17 cellular contexts compared by ENCODE assay signal in the genomic region with DNA sequence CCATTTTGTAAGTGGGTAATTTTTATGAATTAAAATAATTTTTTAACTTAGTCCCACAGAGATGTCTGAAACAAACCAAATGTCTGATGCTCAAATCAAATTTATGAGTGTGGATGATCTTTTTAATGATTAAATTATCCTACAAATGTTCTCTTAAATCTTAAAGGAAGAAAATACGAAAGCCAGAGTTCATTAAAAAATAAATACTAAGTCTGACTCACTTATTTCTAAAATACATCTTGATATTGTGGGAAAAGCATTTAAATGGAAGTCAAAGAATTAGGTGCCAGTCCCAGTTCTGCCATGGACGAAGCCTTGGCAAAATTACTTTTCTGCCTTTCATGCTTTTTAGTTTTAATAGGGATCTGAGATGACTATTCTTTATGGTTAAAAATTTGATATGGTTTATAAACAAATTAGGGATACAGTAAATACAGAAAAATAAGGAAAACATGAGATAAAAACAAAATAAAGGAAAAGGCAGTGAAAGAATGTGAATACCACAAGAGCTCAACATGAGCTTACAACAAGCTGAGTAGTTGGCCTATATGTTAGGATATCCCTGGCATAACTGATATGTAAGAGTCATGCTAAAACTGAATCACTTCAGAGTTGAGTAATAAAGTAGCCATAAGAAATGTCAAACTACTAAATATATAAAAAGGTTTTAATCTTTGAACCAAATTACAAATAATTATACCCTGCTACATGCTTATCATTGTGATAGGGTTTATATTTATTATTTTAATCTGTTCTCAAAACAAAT. TPM values are rescaled to one million over a fixed set of nuclear protein-coding genes. Genes with fewer than 3 reads are reported as not detected.
DNase-seq lines count a peak whose midpoint lies in the region; TF ChIP-seq lines count a peak whose summit lies in the region.
"Had no signal": no experiment of that assay in that cellular context is flagged by ENCODE, and none has a peak within 500 bp of the region (broad histone marks: within the 10 kb centered on the region; RNA-seq: fewer than 3 reads in every experiment).

No MANE protein-coding gene starts in this region.

- H3K27ac ChIP-seq in epithelial cell of prostate (no peak overlapping the region), osteoblast (ENCODE audit: low read depth, low read length) (peak overlapping the region; percentile 73)

- H3K4me1 ChIP-seq in osteoblast (ENCODE audit: insufficient read depth, low read length) = peaks cover 19% of the 10 kb centered on the region

- peaks cover 8% of the 10 kb centered on the region for H3K36me3 ChIP-seq in osteoblast (ENCODE audit: insufficient read depth, low read length)
- H3K36me3 ChIP-seq: colonic mucosa had no signal

- no peak overlapping the region for H3K27ac Mint-ChIP-seq in immature natural killer cell
- H3K27ac Mint-ChIP-seq: activated naive CD8-positive, alpha-beta T cell; CD4-positive, CD25-positive, alpha-beta regulatory T cell had no signal

- no peaks in the 10 kb centered on the region for H3K4me1 Mint-ChIP-seq in immature natural killer cell

- H3K9me3 Mint-ChIP-seq in immature natural killer cell = no peaks in the 10 kb centered on the region
- H3K9me3 Mint-ChIP-seq: CD4-positive, CD25-positive, alpha-beta regulatory T cell had no signal

- peaks cover 2% of the 10 kb centered on the region for H3K79me2 ChIP-seq in osteoblast (ENCODE audit: insufficient read depth, low read length)

- H3K9me3 ChIP-seq in osteoblast (ENCODE audit: low read depth, low read length) = no peaks in the 10 kb centered on the region
- H3K9me3 ChIP-seq: colonic mucosa had no signal

- H3K27me3 Mint-ChIP-seq in immature natural killer cell (ENCODE audit: low read depth in 3 of 3) = peaks cover 0 to 1% (median 0%) of the 10 kb centered on the region in 3 donors
- H3K27me3 Mint-ChIP-seq: activated naive CD8-positive, alpha-beta T cell; CD4-positive, CD25-positive, alpha-beta regulatory T cell had no signal

- H3K36me3 Mint-ChIP-seq in immature natural killer cell = peaks cover 0 to 6% (median 4%) of the 10 kb centered on the region in 3 donors

- H3K4me3 ChIP-seq in osteoblast (ENCODE audit: insufficient read depth, low read length) = no peak overlapping the region
- H3K4me3 ChIP-seq: colonic mucosa had no signal

- H4K20me1 ChIP-seq in osteoblast (ENCODE audit: insufficient read depth, low read length) = no peaks in the 10 kb centered on the region

- H3K4me2 ChIP-seq in osteoblast (ENCODE audit: insufficient read depth, low read length) = peak overlapping the region; percentile 2

- H3K27me3 ChIP-seq in osteoblast (ENCODE audit: insufficient read depth, low read length) = no peaks in the 10 kb centered on the region
- H3K27me3 ChIP-seq: colonic mucosa had no signal

- TF ChIP-seq CTCF in osteoblast (IDR thresholded peaks at IDR 0.05; ENCODE audit: extremely low read depth, low read depth, low read length) = no peak

- intact Hi-C loops in posterior vena cava (cut with DNase I) = no loop called here

- peak; percentile 64 for DNase-seq in ELR (ENCODE audit: low read depth)
- peak; percentile 26 for DNase-seq in NCI-H226
- DNase-seq in epithelial cell of prostate (ENCODE audit: low read depth, low spot score) = peak; percentile 8
- DNase-seq in osteoblast (ENCODE audit: insufficient read length, low spot score, missing footprints) = peak; percentile 90
- no peak for DNase-seq in stimulated activated CD4-positive, alpha-beta T cell treated with anti-CD3 and anti-CD28 coated beads, Interleukin-4, amount 100 ng/mL, for 1 hour
- no peak for DNase-seq in NCI-H2107 treated with DMSO at 0.1 percent for 48 hours (lab: John Stamatoyannopoulos, UW; ENCODE audit: unreplicated experiment)
- DNase-seq in posterior vena cava (ENCODE audit: low spot score) = no peak
- DNase-seq in immature natural killer cell = no peak
- DNase-seq: activated CD8-positive, alpha-beta memory T cell treated with anti-CD3 and anti-CD28 coated beads, Interleukin-2, amount 50 U/mL, for 4 hours; CD4-positive, CD25-positive, alpha-beta regulatory T cell; colonic mucosa; foreskin melanocyte; MM.1S; NCI-H2171; stimulated activated naive CD8-positive, alpha-beta T cell treated with anti-CD3 and anti-CD28 coated beads, Interleukin-15, Interleukin-2, amounts not matched to agents 100 U/mL and 50 U/mL, for 24 hours; SW 1271 had no signal

- no peak overlapping the region for H2AFZ ChIP-seq in osteoblast (ENCODE audit: low read length)

- H3K4me3 Mint-ChIP-seq in immature natural killer cell = no peak overlapping the region
- H3K4me3 Mint-ChIP-seq: activated naive CD8-positive, alpha-beta T cell; CD4-positive, CD25-positive, alpha-beta regulatory T cell had no signal

RNA-seq across cellular contexts. Expression of a gene that starts 9.2 kb away (rescaled TPM):
- total RNA-seq in osteoblast (3.6 and 5.9 TPM in 2 replicates), posterior vena cava (1 to 10 TPM; 1.6 to 2.8 TPM)
- polyA plus RNA-seq in immature natural killer cell = 1 to 10 TPM; 1.3 to 1.6 (median 1.4) TPM

Comparison
In these comparisons a context has a peak if more than half of its experiments do, and no peak if none do; other contexts are left out.
1. DNase-seq: peak in ELR (single experiment), NCI-H226 (single experiment), epithelial cell of prostate (single experiment) and osteoblast (single experiment); none in stimulated activated CD4-positive, alpha-beta T cell treated with anti-CD3 and anti-CD28 coated beads, Interleukin-4, amount 100 ng/mL, for 1 hour (single experiment), NCI-H2107 treated with DMSO at 0.1 percent for 48 hours (single experiment), posterior vena cava (single experiment) and immature natural killer cell (0 of 3).